1 cellular context compared by ENCODE assay signal in genomic region chr2:112108238-112108832, GRCh38.
TF ChIP-seq lines count a peak whose summit lies in the region.

No MANE protein-coding gene starts in this region.

TF ChIP-seq in K562, 482 proteins besides CTCF, POLR2A, EP300 and RAD21 (continued from another document and continues in another):
- no peak for TF ChIP-seq FOXK1 (CRISPR knock-in tag; IDR thresholded peaks at IDR 0.05; ENCODE audit: borderline replicate concordance)
- no peak for TF ChIP-seq ZSCAN29 (IDR thresholded peaks at IDR 0.05)
- TF ChIP-seq CBX8 (IDR thresholded peaks at IDR 0.05; ENCODE audit: borderline replicate concordance, extremely low read depth, low read depth, low read length, poor library complexity, severe bottlenecking), result no peak
- TF ChIP-seq KAT8 (IDR thresholded peaks at IDR 0.05; ENCODE audit: low read depth), result no peak
- no peak; the same call in 1 of the 2 replicates for TF ChIP-seq GABPA (tag; conservative IDR thresholded peaks at IDR 0.05; ENCODE audit: low read depth)
- no peak for TF ChIP-seq CHCHD3 (CRISPR knock-in tag; IDR thresholded peaks at IDR 0.05)
- no peak for TF ChIP-seq ZNF668 (CRISPR knock-in tag; IDR thresholded peaks at IDR 0.05)
- TF ChIP-seq KHSRP (IDR thresholded peaks at IDR 0.05), result no peak
- TF ChIP-seq MCM2 (IDR thresholded peaks at IDR 0.05; ENCODE audit: low read depth), result no peak
- no peak for TF ChIP-seq ZNF707 (CRISPR knock-in tag; conservative IDR thresholded peaks at IDR 0.05)
- no peak for TF ChIP-seq SAFB2 (IDR thresholded peaks at IDR 0.05; ENCODE audit: borderline replicate concordance, low read depth, low read length, severe bottlenecking)
- TF ChIP-seq FOXK2 (conservative IDR thresholded peaks at IDR 0.05 in 1 of 2, IDR thresholded peaks at IDR 0.05 in 1 of 2; ENCODE audit: low read depth in 2 of 2), result peak in 1 of 2 experiments; percentile 58; a peak in 3 of 4 replicates
- no peak for TF ChIP-seq ZFP36 (IDR thresholded peaks at IDR 0.05; ENCODE audit: low read depth, low read length, partially characterized antibody)
- no peak for TF ChIP-seq NCOA2 (IDR thresholded peaks at IDR 0.05; ENCODE audit: partially characterized antibody in 2 of 2)
- TF ChIP-seq ASH1L (IDR thresholded peaks at IDR 0.05; ENCODE audit: borderline replicate concordance, low read depth, partially characterized antibody), result no peak
- TF ChIP-seq ZNF583 (CRISPR knock-in tag; IDR thresholded peaks at IDR 0.05), result no peak
- no peak for TF ChIP-seq TEAD2 (tag; IDR thresholded peaks at IDR 0.05)
- no peak for TF ChIP-seq BRCA1 (IDR thresholded peaks at IDR 0.05)
- TF ChIP-seq BRCA1 (CRISPR knock-in tag; IDR thresholded peaks at IDR 0.05), result no peak
- no peak for TF ChIP-seq CBX1 (IDR thresholded peaks at IDR 0.05; ENCODE audit: low read depth)
- peak; percentile 67 for TF ChIP-seq CBFA2T2 (conservative IDR thresholded peaks at IDR 0.05)
- TF ChIP-seq CXXC5 (CRISPR knock-in tag; IDR thresholded peaks at IDR 0.05), result no peak
- no peak for TF ChIP-seq ATF1 (CRISPR knock-in tag; IDR thresholded peaks at IDR 0.05)
- no peak for TF ChIP-seq ATF1 (tag; IDR thresholded peaks at IDR 0.05)
- TF ChIP-seq TFAP4 (CRISPR knock-in tag; IDR thresholded peaks at IDR 0.05; ENCODE audit: borderline replicate concordance), result no peak
- no peak for TF ChIP-seq KAT7 (CRISPR knock-in tag; IDR thresholded peaks at IDR 0.05; ENCODE audit: borderline replicate concordance)
- TF ChIP-seq ZNF280B (CRISPR knock-in tag; IDR thresholded peaks at IDR 0.05), result no peak
- peak; percentile 78 for TF ChIP-seq SMARCE1 (IDR thresholded peaks at IDR 0.05)
- no peak for TF ChIP-seq POU5F1 (IDR thresholded peaks at IDR 0.05; ENCODE audit: borderline replicate concordance, low read depth, low read length, partially characterized antibody)
- TF ChIP-seq LEF1 (IDR thresholded peaks at IDR 0.05), result peak; percentile 70; the same call in 1 of the 2 replicates
- no peak for TF ChIP-seq STAT5A (IDR thresholded peaks at IDR 0.05; ENCODE audit: borderline replicate concordance, low read length)
- no peak for TF ChIP-seq THRA (IDR thresholded peaks at IDR 0.05)
- no peak for TF ChIP-seq ATF4 (CRISPR knock-in tag; IDR thresholded peaks at IDR 0.05)
- TF ChIP-seq ETS1 (conservative IDR thresholded peaks at IDR 0.05; ENCODE audit: control insufficient read depth, low read depth, low read length), result no peak
- no peak for TF ChIP-seq RNF219 (CRISPR knock-in tag; IDR thresholded peaks at IDR 0.05)
- no peak for TF ChIP-seq SUPT5H (IDR thresholded peaks at IDR 0.05)
- no peak for TF ChIP-seq JUND (IDR thresholded peaks at IDR 0.05; ENCODE audit: borderline replicate concordance, low read depth, low read length)
- no peak for TF ChIP-seq JUND (tag; IDR thresholded peaks at IDR 0.05; ENCODE audit: borderline replicate concordance, low read depth, low read length)
- TF ChIP-seq TRIM28 (IDR thresholded peaks at IDR 0.05), result no peak
- peak; percentile 61; the same call in 1 of the 2 replicates for TF ChIP-seq EHMT2 (IDR thresholded peaks at IDR 0.05)
- no peak for TF ChIP-seq BRF2 (IDR thresholded peaks at IDR 0.05; ENCODE audit: borderline replicate concordance, insufficient read depth, insufficient read length)
- TF ChIP-seq TAF9B (IDR thresholded peaks at IDR 0.05; ENCODE audit: partially characterized antibody), result no peak
- TF ChIP-seq ZEB2 (IDR thresholded peaks at IDR 0.05), result peak; percentile 15; the same call in 1 of the 2 replicates
- TF ChIP-seq GMEB1 (CRISPR knock-in tag; IDR thresholded peaks at IDR 0.05), result no peak
- no peak for TF ChIP-seq ZNF165 (CRISPR knock-in tag; IDR thresholded peaks at IDR 0.05; ENCODE audit: borderline replicate concordance)
- no peak for TF ChIP-seq TAF1 (IDR thresholded peaks at IDR 0.05; ENCODE audit: control insufficient read depth, extremely low read depth, insufficient read depth, low read length, severe bottlenecking)
- TF ChIP-seq FOXP4 (CRISPR knock-in tag; IDR thresholded peaks at IDR 0.05; ENCODE audit: borderline replicate concordance), result no peak
- no peak for TF ChIP-seq BRD9 (IDR thresholded peaks at IDR 0.05; ENCODE audit: low read depth, partially characterized antibody)
- no peak for TF ChIP-seq MBD2 (IDR thresholded peaks at IDR 0.05; ENCODE audit: borderline replicate concordance, low read depth)
- no peak for TF ChIP-seq FOXA1 (IDR thresholded peaks at IDR 0.05; ENCODE audit: borderline replicate concordance)
- no peak for TF ChIP-seq MTA1 (IDR thresholded peaks at IDR 0.05; ENCODE audit: borderline replicate concordance)
- TF ChIP-seq VEZF1 (CRISPR knock-in tag; IDR thresholded peaks at IDR 0.05), result peak; percentile 40; the same call in 1 of the 2 replicates
- TF ChIP-seq ZBTB2 (IDR thresholded peaks at IDR 0.05), result no peak
